ENCODE assay signal across 7 cellular contexts in the genomic region with DNA sequence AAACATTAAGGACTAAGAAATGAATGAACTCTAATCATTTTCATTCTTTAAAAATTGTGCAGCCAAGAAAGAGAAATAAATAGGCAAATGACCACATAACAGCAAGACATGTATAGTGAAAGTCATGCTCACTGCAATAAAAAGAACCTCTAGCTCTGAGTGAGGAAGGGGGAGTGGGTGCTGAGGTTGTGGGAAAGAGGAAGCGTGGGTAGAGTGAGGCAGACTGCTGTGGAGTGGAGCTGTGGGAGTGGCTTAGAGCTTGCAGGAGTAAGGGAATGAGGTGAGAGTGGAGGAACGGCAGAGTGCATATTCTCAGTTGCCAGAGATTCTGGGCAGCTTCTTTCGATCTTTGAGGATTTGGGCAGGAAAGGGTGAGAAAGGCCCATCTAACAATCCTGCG.
DNase-seq lines count a peak whose midpoint lies in the region; ATAC-seq, FAIRE-seq and TF ChIP-seq lines count a peak whose summit lies in the region.

No MANE protein-coding gene starts in this region.

- no peak for ATAC-seq in GM18873 (IDR thresholded peaks at IDR 0.05; ENCODE audit: low FRiP score, unreplicated experiment)

- no peak for TF ChIP-seq CTCF in GM20000 (IDR thresholded peaks at IDR 0.05; ENCODE audit: extremely low read depth, missing control alignments)

- no peak for FAIRE-seq in urothelium cell line (lab: Jason Lieb, UNC)

- DNase-seq in GM20000 (ENCODE audit: low spot score) (peak; percentile 33), NOMO-1 treated with dmso at 0.1 percent for 144 hours (lab: John Stamatoyannopoulos, UW; ENCODE audit: unreplicated experiment) (peak; percentile 53), amniotic epithelial cell (ENCODE audit: low read depth) (peak; percentile 17), DMS114 treated with DMSO at 0.1 percent for 48 hours (lab: John Stamatoyannopoulos, UW; ENCODE audit: unreplicated experiment) (no peak), urothelium cell line (ENCODE audit: low spot score) (no peak)
- peak; percentile 3 to 28 (median 20) for DNase-seq in stimulated activated CD4-positive, alpha-beta T cell treated with anti-CD3 and anti-CD28 coated beads, TNF-alpha, amount 100 ng/mL, for 48 hours (ENCODE audit: low read depth in 3 of 3)

Comparison
In these comparisons a context has a peak if more than half of its experiments do, and no peak if none do; other contexts are left out.
1. DNase-seq: peak in GM20000 (single experiment), NOMO-1 treated with dmso at 0.1 percent for 144 hours (single experiment), amniotic epithelial cell (single experiment) and stimulated activated CD4-positive, alpha-beta T cell treated with anti-CD3 and anti-CD28 coated beads, TNF-alpha, amount 100 ng/mL, for 48 hours (3 of 3); none in DMS114 treated with DMSO at 0.1 percent for 48 hours (single experiment) and urothelium cell line (single experiment).